Comparison of ENCODE assay signal across 8 cellular contexts in genomic region chr17:18039535-18040286, GRCh38. TPM values are rescaled to one million over a fixed set of nuclear protein-coding genes. Genes with fewer than 3 reads are reported as not detected.
A peak's percentile ranks its signal among the peaks of the same experiment; 100 is the strongest.
DNase-seq lines count a peak whose midpoint lies in the region; ATAC-seq and TF ChIP-seq lines count a peak whose summit lies in the region.

No MANE protein-coding gene starts in this region.

- no peaks in the 10 kb centered on the region for H3K27me3 ChIP-seq in left ventricle myocardium inferior (ENCODE audit: low read depth)

- peaks cover 72% of the 10 kb centered on the region for H3K4me1 ChIP-seq in left ventricle myocardium inferior

- H3K9me3 ChIP-seq in left ventricle myocardium inferior (replicated peaks): no peaks in the 10 kb centered on the region

- no peak for TF ChIP-seq CTCF in left ventricle myocardium inferior (IDR thresholded peaks at IDR 0.05; ENCODE audit: borderline replicate concordance)

- peak overlapping the region; percentile 92 for H3K4me3 Mint-ChIP-seq in activated T-helper 2 cell treated with anti-CD3 and anti-CD28 coated beads, Interferon-gamma antibody, Interleukin-2, Interleukin-4, amounts not matched to agents 10 μg/mL and 5 μg/mL and 100 μg/mL, durations not matched to agents 14 hours and 24 hours and 36 hours (ENCODE audit: low read depth)

- H3K4me1 Mint-ChIP-seq in activated T-helper 2 cell treated with anti-CD3 and anti-CD28 coated beads, Interferon-gamma antibody, Interleukin-2, Interleukin-4, amounts not matched to agents 10 μg/mL and 5 μg/mL and 100 μg/mL, durations not matched to agents 14 hours and 24 hours and 36 hours (ENCODE audit: low read depth): peaks cover 34% of the 10 kb centered on the region

- peaks cover 13% of the 10 kb centered on the region for H3K36me3 Mint-ChIP-seq in activated T-helper 2 cell treated with anti-CD3 and anti-CD28 coated beads, Interferon-gamma antibody, Interleukin-2, Interleukin-4, amounts not matched to agents 10 μg/mL and 5 μg/mL and 100 μg/mL, durations not matched to agents 14 hours and 24 hours and 36 hours (ENCODE audit: low read depth)

- peak; percentile 24 for ATAC-seq in GM21367 (IDR thresholded peaks at IDR 0.05; ENCODE audit: unreplicated experiment)

- peak; percentile 82 for DNase-seq in GM03348 (ENCODE audit: low spot score)
- DNase-seq in HK-2 (ENCODE audit: unreplicated experiment): peak; percentile 51
- DNase-seq in activated T-helper 2 cell treated with anti-CD3 and anti-CD28 coated beads, Interferon-gamma antibody, Interleukin-2, Interleukin-4, amounts not matched to agents 10 μg/mL and 5 μg/mL and 100 μg/mL, durations not matched to agents 14 hours and 24 hours and 36 hours (ENCODE audit: low spot score): no peak
- DNase-seq in left ventricle myocardium inferior: no peak
- DNase-seq in retina: peak; percentile 65
- no peak for DNase-seq in kidney glomerular epithelial cell (lab: John Stamatoyannopoulos, UW)
- DNase-seq in SK-N-DZ (ENCODE audit: low spot score): no peak

- no peaks in the 10 kb centered on the region for H3K27me3 Mint-ChIP-seq in activated T-helper 2 cell treated with anti-CD3 and anti-CD28 coated beads, Interferon-gamma antibody, Interleukin-2, Interleukin-4, amounts not matched to agents 10 μg/mL and 5 μg/mL and 100 μg/mL, durations not matched to agents 14 hours and 24 hours and 36 hours (ENCODE audit: low read depth)

- no peaks in the 10 kb centered on the region for H3K36me3 ChIP-seq in left ventricle myocardium inferior

- peak overlapping the region; percentile 87 for H3K27ac Mint-ChIP-seq in activated T-helper 2 cell treated with anti-CD3 and anti-CD28 coated beads, Interferon-gamma antibody, Interleukin-2, Interleukin-4, amounts not matched to agents 10 μg/mL and 5 μg/mL and 100 μg/mL, durations not matched to agents 14 hours and 24 hours and 36 hours

- H3K4me3 ChIP-seq in left ventricle myocardium inferior: peak overlapping the region; percentile 88

- H3K27ac ChIP-seq in left ventricle myocardium inferior (replicated peaks): peak overlapping the region; percentile 89

- H3K9me3 Mint-ChIP-seq in activated T-helper 2 cell treated with anti-CD3 and anti-CD28 coated beads, Interferon-gamma antibody, Interleukin-2, Interleukin-4, amounts not matched to agents 10 μg/mL and 5 μg/mL and 100 μg/mL, durations not matched to agents 14 hours and 24 hours and 36 hours: no peaks in the 10 kb centered on the region

- intact Hi-C loops in activated T-helper 2 cell treated with anti-CD3 and anti-CD28 coated beads, Interferon-gamma antibody, Interleukin-2, Interleukin-4, amounts not matched to agents 10 μg/mL and 5 μg/mL and 100 μg/mL, durations not matched to agents 14 hours and 24 hours and 36 hours (cut with micrococcal nuclease): loop anchor here (1.0 to 10.0 kb wide), 7 partner anchors 48 to 449 kb away; partner anchors contain the start of genes ALKBH5, DRC3, DRG2 and PEMT
- intact Hi-C loops in left ventricle myocardium inferior (cut with micrococcal nuclease): loop anchor here (10.0 kb wide), 1 partner anchor 145 kb away; no protein-coding TSS in a partner anchor

RNA-seq across cellular contexts. Expression of gene GID4, which starts 0.5 kb away (rescaled TPM):
- 9.3 and 10.8 TPM in 2 replicates for total RNA-seq in activated T-helper 2 cell treated with anti-CD3 and anti-CD28 coated beads, Interferon-gamma antibody, Interleukin-2, Interleukin-4, amounts not matched to agents 10 μg/mL and 5 μg/mL and 100 μg/mL, durations not matched to agents 14 hours and 24 hours and 36 hours
- total RNA-seq in left ventricle myocardium inferior: 18.0 TPM
- polyA plus RNA-seq in SK-N-DZ (2014; cell fraction: cytosol; rRNA removed): 8.2 and 8.6 TPM in 2 replicates
- polyA plus RNA-seq in SK-N-DZ (2014; cell fraction: nucleus; rRNA removed): 5.6 and 8.3 TPM in 2 replicates

RNA-seq across cellular contexts. Expression of gene ATPAF2, which starts 0.7 kb away (rescaled TPM):
- 29.9 and 31.3 TPM in 2 replicates for total RNA-seq in activated T-helper 2 cell treated with anti-CD3 and anti-CD28 coated beads, Interferon-gamma antibody, Interleukin-2, Interleukin-4, amounts not matched to agents 10 μg/mL and 5 μg/mL and 100 μg/mL, durations not matched to agents 14 hours and 24 hours and 36 hours
- 37.5 TPM for total RNA-seq in left ventricle myocardium inferior
- 28.4 and 44.3 TPM in 2 replicates for polyA plus RNA-seq in SK-N-DZ (2014; cell fraction: cytosol; rRNA removed)
- 40.9 and 53.7 TPM in 2 replicates for polyA plus RNA-seq in SK-N-DZ (2014; cell fraction: nucleus; rRNA removed)

RNA-seq across cellular contexts. Expression of gene DRG2, which starts 48.0 kb away (rescaled TPM):
- total RNA-seq in activated T-helper 2 cell treated with anti-CD3 and anti-CD28 coated beads, Interferon-gamma antibody, Interleukin-2, Interleukin-4, amounts not matched to agents 10 μg/mL and 5 μg/mL and 100 μg/mL, durations not matched to agents 14 hours and 24 hours and 36 hours: 57.9 and 62.2 TPM in 2 replicates
- 20.2 TPM for total RNA-seq in left ventricle myocardium inferior
- polyA plus RNA-seq in SK-N-DZ (2014; cell fraction: cytosol; rRNA removed): 81.0 and 85.6 TPM in 2 replicates
- polyA plus RNA-seq in SK-N-DZ (2014; cell fraction: nucleus; rRNA removed): 173 and 206 TPM in 2 replicates

Comparison
In these comparisons a context has a peak if more than half of its experiments do, and no peak if none do; other contexts are left out.
1. DNase-seq: peak in GM03348 (single experiment), HK-2 (single experiment) and retina (single experiment); none in activated T-helper 2 cell treated with anti-CD3 and anti-CD28 coated beads, Interferon-gamma antibody, Interleukin-2, Interleukin-4, amounts not matched to agents 10 μg/mL and 5 μg/mL and 100 μg/mL, durations not matched to agents 14 hours and 24 hours and 36 hours (single experiment), left ventricle myocardium inferior (single experiment), kidney glomerular epithelial cell (single experiment) and SK-N-DZ (single experiment).